ENCODE assay signal across 12 cellular contexts in genomic region chr4:155529197-155529596, GRCh38.
DNase-seq lines count a peak whose midpoint lies in the region; ATAC-seq, FAIRE-seq and TF ChIP-seq lines count a peak whose summit lies in the region.
"Had no signal": no experiment of that assay in that cellular context is flagged by ENCODE, and none has a peak within 500 bp of the region (broad histone marks: within the 10 kb centered on the region; RNA-seq: fewer than 3 reads in every experiment).

No MANE protein-coding gene starts in this region.

- H3K27ac ChIP-seq in endothelial cell of umbilical vein (ENCODE audit: insufficient read depth, low read depth, low read length): no peak overlapping the region

- no TSS peak for BruUV-seq in endothelial cell of umbilical vein (replicated peaks; lab: Mats Ljungman, UMichigan)

- H3K4me3 Mint-ChIP-seq in activated naive CD8-positive, alpha-beta T cell treated with anti-CD3 and anti-CD28 coated beads, Interleukin-2, amount 50 U/mL, for 24 hours: no peak overlapping the region
- no peak overlapping the region for H3K4me3 Mint-ChIP-seq in activated naive CD8-positive, alpha-beta T cell treated with anti-CD3 and anti-CD28 coated beads for 36 hours
- H3K4me3 Mint-ChIP-seq in activated CD4-positive, alpha-beta T cell treated with anti-CD3 and anti-CD28 coated beads, Interleukin-2, amount 10 ng/mL, durations not matched to agents 24 days and 14 days: no peak overlapping the region
- H3K4me3 Mint-ChIP-seq: brain had no signal

- H3K27ac Mint-ChIP-seq in activated naive CD8-positive, alpha-beta T cell treated with anti-CD3 and anti-CD28 coated beads, Interleukin-2, amount 50 U/mL, for 24 hours: no peak overlapping the region
- no peak overlapping the region for H3K27ac Mint-ChIP-seq in activated naive CD8-positive, alpha-beta T cell treated with anti-CD3 and anti-CD28 coated beads for 36 hours
- H3K27ac Mint-ChIP-seq in activated CD4-positive, alpha-beta T cell treated with anti-CD3 and anti-CD28 coated beads, Interleukin-2, amount 10 ng/mL, durations not matched to agents 24 days and 14 days: no peak overlapping the region

- H3K4me2 ChIP-seq in endothelial cell of umbilical vein (ENCODE audit: insufficient read depth, low read length): no peak overlapping the region

- CTCF ChIA-PET in endothelial cell of umbilical vein (lab: Charles Lee): interaction anchor here (0.6 to 3.3 kb wide), 45 partner anchors 10 to 424 kb away, joined by 3 to 100 read pairs (median 4); partner anchors contain the start of genes CTSO, GUCY1A1 and GUCY1B1

- POLR2A ChIA-PET in endothelial cell of umbilical vein (lab: Charles Lee): no interaction called here

- dilution Hi-C loops in endothelial cell of umbilical vein (cut with MboI; ENCODE audit: extremely low pct_ligation_motif_present, low sequenced_read_pairs): no loop called here

- intact Hi-C loops in endothelial cell of umbilical vein (cut with micrococcal nuclease): loop anchor here (1.0 to 2.0 kb wide), 3 partner anchors 87 to 258 kb away; partner anchors contain the start of gene GUCY1A1
- intact Hi-C loops in activated CD4-positive, alpha-beta T cell treated with anti-CD3 and anti-CD28 coated beads, Interleukin-2, amount 10 ng/mL, durations not matched to agents 24 days and 14 days (cut with micrococcal nuclease): loop anchor here (1.0 kb wide), 1 partner anchor 258 kb away; no protein-coding TSS in a partner anchor
- intact Hi-C loops in posterior cingulate gyrus (cut with DNase I): loop anchor here (5.0 kb wide), 1 partner anchor 258 kb away; no protein-coding TSS in a partner anchor

- H3K4me3 ChIP-seq in endothelial cell of umbilical vein (replicated peaks in 1 of 3; ENCODE audit: insufficient read depth in 1 of 3, low read depth in 1 of 3, low read length in 3 of 3): no peak overlapping the region

- no peaks in the 10 kb centered on the region for H4K20me1 ChIP-seq in endothelial cell of umbilical vein (replicated peaks; ENCODE audit: control insufficient read depth, extremely low read depth, insufficient read depth, low read length)

- no peak overlapping the region for H2AFZ ChIP-seq in endothelial cell of umbilical vein (ENCODE audit: low read depth, low read length)

- no peaks in the 10 kb centered on the region for H3K9me1 ChIP-seq in endothelial cell of umbilical vein (replicated peaks; ENCODE audit: control insufficient read depth, extremely low read depth, insufficient read depth, low read length)

- peaks cover 13% of the 10 kb centered on the region for H3K4me1 ChIP-seq in endothelial cell of umbilical vein (ENCODE audit: control insufficient read depth, extremely low read depth, insufficient read depth, low read length)

- peaks cover 4% of the 10 kb centered on the region for H3K4me1 Mint-ChIP-seq in activated naive CD8-positive, alpha-beta T cell treated with anti-CD3 and anti-CD28 coated beads, Interleukin-2, amount 50 U/mL, for 24 hours
- peaks cover 6% of the 10 kb centered on the region for H3K4me1 Mint-ChIP-seq in activated naive CD8-positive, alpha-beta T cell treated with anti-CD3 and anti-CD28 coated beads for 36 hours
- H3K4me1 Mint-ChIP-seq in activated CD4-positive, alpha-beta T cell treated with anti-CD3 and anti-CD28 coated beads, Interleukin-2, amount 10 ng/mL, durations not matched to agents 24 days and 14 days: no peaks in the 10 kb centered on the region

- no peak overlapping the region for H3K9ac ChIP-seq in endothelial cell of umbilical vein (replicated peaks; ENCODE audit: extremely low read depth, insufficient read depth, low read length)

- no peaks in the 10 kb centered on the region for H3K79me2 ChIP-seq in endothelial cell of umbilical vein (ENCODE audit: control insufficient read depth, insufficient read depth, low read length)

- TF ChIP-seq POLR2A in endothelial cell of umbilical vein (IDR thresholded peaks at IDR 0.05; ENCODE audit: low read depth, low read length): no peak

- H3K27me3 Mint-ChIP-seq in activated naive CD8-positive, alpha-beta T cell treated with anti-CD3 and anti-CD28 coated beads, Interleukin-2, amount 50 U/mL, for 24 hours: peaks cover 5% of the 10 kb centered on the region
- no peaks in the 10 kb centered on the region for H3K27me3 Mint-ChIP-seq in activated naive CD8-positive, alpha-beta T cell treated with anti-CD3 and anti-CD28 coated beads for 36 hours
- H3K27me3 Mint-ChIP-seq in activated CD4-positive, alpha-beta T cell treated with anti-CD3 and anti-CD28 coated beads, Interleukin-2, amount 10 ng/mL, durations not matched to agents 24 days and 14 days: no peaks in the 10 kb centered on the region

- H3K36me3 Mint-ChIP-seq in activated naive CD8-positive, alpha-beta T cell treated with anti-CD3 and anti-CD28 coated beads, Interleukin-2, amount 50 U/mL, for 24 hours (ENCODE audit: low read depth): no peaks in the 10 kb centered on the region
- H3K36me3 Mint-ChIP-seq in activated naive CD8-positive, alpha-beta T cell treated with anti-CD3 and anti-CD28 coated beads for 36 hours: no peaks in the 10 kb centered on the region
- no peaks in the 10 kb centered on the region for H3K36me3 Mint-ChIP-seq in activated CD4-positive, alpha-beta T cell treated with anti-CD3 and anti-CD28 coated beads, Interleukin-2, amount 10 ng/mL, durations not matched to agents 24 days and 14 days (ENCODE audit: low read depth)
- H3K36me3 Mint-ChIP-seq: brain had no signal

- ATAC-seq in activated naive CD8-positive, alpha-beta T cell treated with anti-CD3 and anti-CD28 coated beads, Interleukin-2, amount 50 U/mL, for 24 hours: no peak
- no peak for ATAC-seq in GM21723 (IDR thresholded peaks at IDR 0.05; ENCODE audit: unreplicated experiment)

- H3K27me3 ChIP-seq in endothelial cell of umbilical vein (ENCODE audit: control insufficient read depth in 2 of 2, insufficient read depth in 2 of 2, low read length in 2 of 2): no peaks in the 10 kb centered on the region

- peak; percentile 6 for DNase-seq in activated naive CD8-positive, alpha-beta T cell treated with anti-CD3 and anti-CD28 coated beads, Interleukin-2, amount 50 U/mL, for 24 hours
- DNase-seq in activated naive CD8-positive, alpha-beta T cell treated with anti-CD3 and anti-CD28 coated beads for 36 hours: no peak
- peak; percentile 44 to 49 for DNase-seq in Kasumi-1 (lab: John Stamatoyannopoulos, UW)
- DNase-seq in endothelial cell of umbilical vein (ENCODE audit: low read depth, low spot score): peak; percentile 74
- peak; percentile 50 for DNase-seq in renal cortical epithelial cell (ENCODE audit: low read depth)
- no peak for DNase-seq in activated CD4-positive, alpha-beta T cell treated with anti-CD3 and anti-CD28 coated beads, Interleukin-2, amount 10 ng/mL, durations not matched to agents 24 days and 14 days
- no peak for DNase-seq in posterior cingulate gyrus
- DNase-seq: activated CD4-positive, alpha-beta T cell treated with anti-CD3 and anti-CD28 coated beads for 1 hour; C1 segment of cervical spinal cord; NCI-H510A had no signal

- no peak for FAIRE-seq in endothelial cell of umbilical vein (lab: Jason Lieb, UNC)

- H3K9me3 Mint-ChIP-seq in activated naive CD8-positive, alpha-beta T cell treated with anti-CD3 and anti-CD28 coated beads, Interleukin-2, amount 50 U/mL, for 24 hours: no peaks in the 10 kb centered on the region
- no peaks in the 10 kb centered on the region for H3K9me3 Mint-ChIP-seq in activated naive CD8-positive, alpha-beta T cell treated with anti-CD3 and anti-CD28 coated beads for 36 hours
- H3K9me3 Mint-ChIP-seq in activated CD4-positive, alpha-beta T cell treated with anti-CD3 and anti-CD28 coated beads, Interleukin-2, amount 10 ng/mL, durations not matched to agents 24 days and 14 days: no peaks in the 10 kb centered on the region
- H3K9me3 Mint-ChIP-seq: brain had no signal

- peak; percentile 29 to 43 for TF ChIP-seq CTCF in endothelial cell of umbilical vein (IDR thresholded peaks at IDR 0.05; ENCODE audit: extremely low read depth in 1 of 2, insufficient read depth in 1 of 2, low read depth in 1 of 2, low read length in 2 of 2)

- H3K36me3 ChIP-seq in endothelial cell of umbilical vein (ENCODE audit: control insufficient read depth in 2 of 2, extremely low read depth in 1 of 2, insufficient read depth in 2 of 2, low read length in 2 of 2): no peaks in the 10 kb centered on the region

- H3K9me3 ChIP-seq in endothelial cell of umbilical vein (replicated peaks; ENCODE audit: control insufficient read depth, insufficient read depth, low read length): no peaks in the 10 kb centered on the region

TF ChIP-seq in endothelial cell of umbilical vein, 7 proteins besides CTCF, POLR2A, EP300 and RAD21:
- TF ChIP-seq MAX (IDR thresholded peaks at IDR 0.05; ENCODE audit: insufficient read depth, insufficient read length) (no peak), POLR2AphosphoS5 (IDR thresholded peaks at IDR 0.05; ENCODE audit: insufficient read depth, low read depth, low read length) (no peak), EZH2 (IDR thresholded peaks at IDR 0.05; ENCODE audit: borderline replicate concordance, low read depth, low read length, severe bottlenecking) (no peak), MYC (IDR thresholded peaks at IDR 0.05; ENCODE audit: low read depth, low read length) (no peak), FOS (IDR thresholded peaks at IDR 0.05; ENCODE audit: borderline replicate concordance, insufficient read depth, low read length) (no peak), JUN (IDR thresholded peaks at IDR 0.05; ENCODE audit: borderline replicate concordance, insufficient read depth, insufficient read length, low read depth) (no peak), GATA2 (IDR thresholded peaks at IDR 0.05; ENCODE audit: insufficient read depth, insufficient read length, low read depth, low read length) (no peak)
TF ChIP-seq in endothelial cell of umbilical vein: peak in this region for 0.

Comparison
In these comparisons a context has a peak if more than half of its experiments do, and no peak if none do; other contexts are left out.
1. DNase-seq: peak in activated naive CD8-positive, alpha-beta T cell treated with anti-CD3 and anti-CD28 coated beads, Interleukin-2, amount 50 U/mL, for 24 hours (single experiment), Kasumi-1 (2 of 2), endothelial cell of umbilical vein (single experiment) and renal cortical epithelial cell (single experiment); none in activated naive CD8-positive, alpha-beta T cell treated with anti-CD3 and anti-CD28 coated beads for 36 hours (single experiment), activated CD4-positive, alpha-beta T cell treated with anti-CD3 and anti-CD28 coated beads, Interleukin-2, amount 10 ng/mL, durations not matched to agents 24 days and 14 days (single experiment) and posterior cingulate gyrus (0 of 10).